In the genomic region with DNA sequence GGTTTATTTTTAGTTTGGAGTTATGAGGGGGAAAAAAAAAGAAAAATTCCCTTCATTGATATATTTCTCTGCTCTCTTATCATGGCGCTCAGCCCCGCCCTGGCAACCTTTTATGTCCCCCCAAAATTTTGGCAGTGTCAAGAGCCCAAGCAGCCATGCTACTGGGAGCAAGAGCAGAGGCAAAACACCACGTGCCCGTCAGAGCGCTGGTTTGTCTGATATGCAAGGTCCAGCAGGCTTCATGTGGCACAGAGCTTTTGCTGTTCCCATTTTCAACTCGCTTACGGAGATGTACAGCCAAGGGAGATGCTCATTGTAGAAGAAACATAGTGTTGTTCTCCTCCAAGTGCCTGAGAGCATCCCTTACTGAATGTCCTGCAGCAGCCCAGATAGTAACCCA, we compare ENCODE assay signal across 34 cellular contexts. TPM values are rescaled to one million over a fixed set of nuclear protein-coding genes. Genes with fewer than 3 reads are reported as not detected.
"Had no signal": no experiment of that assay in that cellular context is flagged by ENCODE, and none has a peak within 500 bp of the region (broad histone marks: within the 10 kb centered on the region; RNA-seq: fewer than 3 reads in every experiment).

No MANE protein-coding gene starts in this region.

- H3K36me3 Mint-ChIP-seq: activated naive CD4-positive, alpha-beta T cell treated with anti-CD3 and anti-CD28 coated beads, Interleukin-2, amount 50 U/mL, for 24 hours; activated naive CD8-positive, alpha-beta T cell treated with anti-CD3 and anti-CD28 coated beads for 36 hours; brain had no signal

- H3K4me3 Mint-ChIP-seq: activated CD4-positive, alpha-beta memory T cell treated with anti-CD3 and anti-CD28 coated beads, Interleukin-2, amount 10 ng/mL, durations not matched to agents 7 days and 5 days; activated CD4-positive, alpha-beta T cell treated with anti-CD3 and anti-CD28 coated beads, Interleukin-2, amount 10 ng/mL, durations not matched to agents 7 days and 5 days; activated naive CD4-positive, alpha-beta T cell treated with anti-CD3 and anti-CD28 coated beads for 36 hours; activated naive CD4-positive, alpha-beta T cell treated with anti-CD3 and anti-CD28 coated beads, Interleukin-2, amount 50 U/mL, for 24 hours; activated naive CD8-positive, alpha-beta T cell treated with anti-CD3 and anti-CD28 coated beads for 36 hours; activated naive CD8-positive, alpha-beta T cell treated with anti-CD3 and anti-CD28 coated beads, Interleukin-2, amount 50 U/mL, for 24 hours; activated T-cell treated with anti-CD3 and anti-CD28 coated beads, Interleukin-2, amount 50 U/mL, for 24 hours; activated T-helper 17 cell treated with anti-CD3 and anti-CD28 coated beads, Interleukin-2, amount 50 U/mL, for 72 hours; brain; central memory CD8-positive, alpha-beta T cell; WTC11 had no signal

- H3K4me1 Mint-ChIP-seq: activated CD4-positive, alpha-beta memory T cell treated with anti-CD3 and anti-CD28 coated beads, Interleukin-2, amount 10 ng/mL, durations not matched to agents 7 days and 5 days; activated CD4-positive, alpha-beta T cell treated with anti-CD3 and anti-CD28 coated beads, Interleukin-2, amount 10 ng/mL, durations not matched to agents 7 days and 5 days; activated naive CD4-positive, alpha-beta T cell treated with anti-CD3 and anti-CD28 coated beads, Interleukin-2, amount 50 U/mL, for 24 hours; activated naive CD8-positive, alpha-beta T cell treated with anti-CD3 and anti-CD28 coated beads for 36 hours; activated naive CD8-positive, alpha-beta T cell treated with anti-CD3 and anti-CD28 coated beads, Interleukin-2, amount 50 U/mL, for 24 hours; activated T-helper 17 cell treated with anti-CD3 and anti-CD28 coated beads, Interleukin-2, amount 50 U/mL, for 72 hours; central memory CD8-positive, alpha-beta T cell; WTC11 had no signal

- H3K27ac ChIP-seq: adrenal gland, ascending aorta, breast epithelium, cardiac muscle cell, epithelial cell of prostate, esophagus squamous epithelium, gastroesophageal sphincter, VCaP had no signal

- H3K27me3 Mint-ChIP-seq: activated CD4-positive, alpha-beta memory T cell treated with anti-CD3 and anti-CD28 coated beads, Interleukin-2, amount 10 ng/mL, durations not matched to agents 7 days and 5 days; activated CD4-positive, alpha-beta T cell treated with anti-CD3 and anti-CD28 coated beads, Interleukin-2, amount 10 ng/mL, durations not matched to agents 7 days and 5 days; activated naive CD4-positive, alpha-beta T cell treated with anti-CD3 and anti-CD28 coated beads, Interleukin-2, amount 50 U/mL, for 24 hours; activated naive CD8-positive, alpha-beta T cell treated with anti-CD3 and anti-CD28 coated beads for 36 hours; activated naive CD8-positive, alpha-beta T cell treated with anti-CD3 and anti-CD28 coated beads, Interleukin-2, amount 50 U/mL, for 24 hours; activated T-helper 17 cell treated with anti-CD3 and anti-CD28 coated beads, Interleukin-2, amount 50 U/mL, for 72 hours; brain; central memory CD8-positive, alpha-beta T cell had no signal

- H3K27me3 ChIP-seq: adrenal gland, ascending aorta, breast epithelium, cardiac muscle cell, esophagus squamous epithelium, gastroesophageal sphincter had no signal

- DNase-seq: activated CD4-positive, alpha-beta memory T cell treated with anti-CD3 and anti-CD28 coated beads, Interleukin-2, amount 10 ng/mL, durations not matched to agents 7 days and 5 days; activated CD4-positive, alpha-beta T cell treated with anti-CD3 and anti-CD28 coated beads for 1 hour; activated CD4-positive, alpha-beta T cell treated with anti-CD3 and anti-CD28 coated beads for 4 hours; activated CD4-positive, alpha-beta T cell treated with anti-CD3 and anti-CD28 coated beads, Interleukin-2, amount 10 ng/mL, durations not matched to agents 7 days and 5 days; activated CD4-positive, alpha-beta T cell treated with anti-CD3 and anti-CD28 coated beads, Interleukin-2, amount 50 U/mL, for 4 hours; activated CD8-positive, alpha-beta memory T cell treated with anti-CD3 and anti-CD28 coated beads, Interleukin-2, amount 50 U/mL, for 48 hours; activated effector memory CD4-positive, alpha-beta T cell treated with Interleukin-2 at 50 U/mL for 16 hours; activated naive CD4-positive, alpha-beta T cell treated with anti-CD3 and anti-CD28 coated beads for 36 hours; activated naive CD8-positive, alpha-beta T cell treated with anti-CD3 and anti-CD28 coated beads for 36 hours; activated naive CD8-positive, alpha-beta T cell treated with anti-CD3 and anti-CD28 coated beads, Interleukin-2, amount 50 U/mL, for 24 hours; activated T-cell treated with anti-CD3 and anti-CD28 coated beads for 4 hours; activated T-cell treated with anti-CD3 and anti-CD28 coated beads, Interleukin-2, amount 50 U/mL, for 24 hours; adrenal gland; cortex of kidney; dermis blood vessel endothelial cell; effector CD8-positive, alpha-beta T cell; esophagus squamous epithelium; foreskin melanocyte; T-helper 2 cell had no signal

- H3K9me3 Mint-ChIP-seq: activated CD4-positive, alpha-beta memory T cell treated with anti-CD3 and anti-CD28 coated beads, Interleukin-2, amount 10 ng/mL, durations not matched to agents 7 days and 5 days; activated CD4-positive, alpha-beta T cell treated with anti-CD3 and anti-CD28 coated beads, Interleukin-2, amount 10 ng/mL, durations not matched to agents 7 days and 5 days; activated naive CD4-positive, alpha-beta T cell treated with anti-CD3 and anti-CD28 coated beads for 36 hours; activated naive CD4-positive, alpha-beta T cell treated with anti-CD3 and anti-CD28 coated beads, Interleukin-2, amount 50 U/mL, for 24 hours; activated naive CD8-positive, alpha-beta T cell treated with anti-CD3 and anti-CD28 coated beads for 36 hours; activated T-cell treated with anti-CD3 and anti-CD28 coated beads, Interleukin-2, amount 50 U/mL, for 24 hours; central memory CD8-positive, alpha-beta T cell had no signal

- ATAC-seq: activated naive CD8-positive, alpha-beta T cell treated with anti-CD3 and anti-CD28 coated beads, Interleukin-2, amount 50 U/mL, for 24 hours; activated T-helper 17 cell treated with anti-CD3 and anti-CD28 coated beads, Interleukin-2, amount 50 U/mL, for 72 hours; gastroesophageal sphincter; WTC11 had no signal

RNA-seq across cellular contexts. Expression of a gene that starts 27.3 kb away (rescaled TPM):
- total RNA-seq: activated CD4-positive, alpha-beta memory T cell treated with anti-CD3 and anti-CD28 coated beads, Interleukin-2, amount 10 ng/mL, durations not matched to agents 7 days and 5 days; activated CD4-positive, alpha-beta T cell treated with anti-CD3 and anti-CD28 coated beads, Interleukin-2, amount 10 ng/mL, durations not matched to agents 7 days and 5 days; activated naive CD4-positive, alpha-beta T cell treated with anti-CD3 and anti-CD28 coated beads for 36 hours; activated naive CD8-positive, alpha-beta T cell treated with anti-CD3 and anti-CD28 coated beads for 36 hours; activated T-helper 17 cell treated with anti-CD3 and anti-CD28 coated beads, Interleukin-2, amount 50 U/mL, for 72 hours; ascending aorta; dermis blood vessel endothelial cell; endothelial cell of umbilical vein; fibroblast of villous mesenchyme; glomerular endothelial cell; T-helper 1 cell treated with Interleukin-12 subunit alpha and Interleukin-12 subunit beta and Interleukin-4 antibody, amounts not matched to agents 30 ng/mL and 1 ng/mL, for 36 hours; WTC11 had no signal
